Comparison of ENCODE assay signal across 10 cellular contexts in genomic region chr5:140221697-140222223, GRCh38. TPM values are rescaled to one million over a fixed set of nuclear protein-coding genes. Genes with fewer than 3 reads are reported as not detected.
DNase-seq lines count a peak whose midpoint lies in the region; ATAC-seq, FAIRE-seq and TF ChIP-seq lines count a peak whose summit lies in the region.
"Had no signal": no experiment of that assay in that cellular context is flagged by ENCODE, and none has a peak within 500 bp of the region (broad histone marks: within the 10 kb centered on the region; RNA-seq: fewer than 3 reads in every experiment).

No MANE protein-coding gene starts in this region.

- POLR2A ChIA-PET in GM10248 (lab: Yijun Ruan, JAX): no interaction called here

- H3K9ac ChIP-seq in astrocyte (ENCODE audit: low read length): peak overlapping the region; percentile 48

- ATAC-seq in HG02852 (IDR thresholded peaks at IDR 0.05; ENCODE audit: unreplicated experiment) (peak; percentile 44), natural killer cell (no peak), HG02798 (IDR thresholded peaks at IDR 0.05; ENCODE audit: poor library complexity, unreplicated experiment) (no peak)

- no peaks in the 10 kb centered on the region for H3K79me2 ChIP-seq in astrocyte (ENCODE audit: insufficient read depth, low read length)

- CTCF ChIA-PET in GM10248 (lab: Yijun Ruan, JAX): interaction anchor here (1.7 to 1.9 kb wide), 3 partner anchors 14 to 130 kb away, joined by 6 to 8 read pairs (median 7); no protein-coding TSS in a partner anchor

- H3K4me3 Mint-ChIP-seq in astrocyte (ENCODE audit: unreplicated experiment) (peak overlapping the region; percentile 51), natural killer cell (no peak overlapping the region)
- H3K4me3 Mint-ChIP-seq: memory B cell had no signal

- H3K27ac ChIP-seq in astrocyte (ENCODE audit: low read depth, low read length): peak overlapping the region; percentile 88

- H3K4me3 ChIP-seq in AG09309 (ENCODE audit: control insufficient read depth, low read depth, low read length): no peak overlapping the region
- H3K4me3 ChIP-seq in astrocyte (ENCODE audit: insufficient read depth, low read depth, low read length): peak overlapping the region; percentile 27

- H3K4me1 ChIP-seq in astrocyte (ENCODE audit: insufficient read depth, low read length): peaks cover 45% of the 10 kb centered on the region

- H3K27ac Mint-ChIP-seq in astrocyte (ENCODE audit: unreplicated experiment): peak overlapping the region; percentile 23
- no peak overlapping the region for H3K27ac Mint-ChIP-seq in natural killer cell
- H3K27ac Mint-ChIP-seq: memory B cell had no signal

- H3K27me3 Mint-ChIP-seq in astrocyte (ENCODE audit: low read depth, unreplicated experiment): no peaks in the 10 kb centered on the region
- H3K27me3 Mint-ChIP-seq in natural killer cell (ENCODE audit: low read depth in 2 of 2): peaks cover 5 to 6% of the 10 kb centered on the region in 2 donors
- H3K27me3 Mint-ChIP-seq: memory B cell had no signal

- intact Hi-C loops in natural killer cell (cut with micrococcal nuclease): no loop called here

- H3K36me3 Mint-ChIP-seq in astrocyte (ENCODE audit: low read depth, unreplicated experiment) (peaks cover 12% of the 10 kb centered on the region), natural killer cell (no peaks in the 10 kb centered on the region)
- H3K36me3 Mint-ChIP-seq: memory B cell had no signal

- H3K9me3 ChIP-seq in astrocyte (ENCODE audit: insufficient read depth, low read depth, low read length): no peaks in the 10 kb centered on the region

- H3K27me3 ChIP-seq in astrocyte (ENCODE audit: insufficient read depth, low read length): no peaks in the 10 kb centered on the region

- FAIRE-seq in astrocyte (lab: Jason Lieb, UNC): peak; percentile 90
- FAIRE-seq: G401.6 had no signal

- DNase-seq in AG09309 (ENCODE audit: low read depth) (peak; percentile 35), astrocyte (ENCODE audit: low read depth) (peak; percentile 83), kidney tubule cell (ENCODE audit: low spot score) (peak; percentile 81), SK-N-DZ (ENCODE audit: low spot score) (no peak), natural killer cell (no peak), GM10248 (ENCODE audit: extremely low spot score) (no peak)

- peak overlapping the region; percentile 71 for H3K4me2 ChIP-seq in astrocyte (ENCODE audit: low read length)

- no peak for TF ChIP-seq CTCF in AG09309 (IDR thresholded peaks at IDR 0.05; ENCODE audit: control insufficient read depth, insufficient read depth, low read depth, low read length, missing control alignments)
- TF ChIP-seq CTCF in astrocyte (IDR thresholded peaks at IDR 0.05; ENCODE audit: insufficient read depth, low read depth, low read length): no peak
- TF ChIP-seq CTCF in natural killer cell (IDR thresholded peaks at IDR 0.05): no peak
- TF ChIP-seq CTCF in GM10248 (IDR thresholded peaks at IDR 0.05; ENCODE audit: control extremely low read depth, extremely low read depth, low read depth, missing control alignments): no peak

- no peaks in the 10 kb centered on the region for H4K20me1 ChIP-seq in astrocyte (ENCODE audit: insufficient read depth, low read length)

- no peaks in the 10 kb centered on the region for H3K9me3 Mint-ChIP-seq in astrocyte (ENCODE audit: unreplicated experiment)
- no peaks in the 10 kb centered on the region for H3K9me3 Mint-ChIP-seq in natural killer cell
- H3K9me3 Mint-ChIP-seq: memory B cell had no signal

- H2AFZ ChIP-seq in astrocyte (ENCODE audit: low read depth, low read length): peak overlapping the region; percentile 20

- H3K4me1 Mint-ChIP-seq in astrocyte (ENCODE audit: low read depth, unreplicated experiment): peaks cover 41% of the 10 kb centered on the region
- no peaks in the 10 kb centered on the region for H3K4me1 Mint-ChIP-seq in natural killer cell

- H3K36me3 ChIP-seq in astrocyte (ENCODE audit: insufficient read depth, low read length): no peaks in the 10 kb centered on the region

RNA-seq across cellular contexts. Expression of gene CYSTM1, which starts 46.8 kb away (rescaled TPM):
- total RNA-seq in astrocyte (35.2 and 46.3 TPM in 2 replicates), natural killer cell (1 to 10 TPM; 3.9 to 4.9 (median 4.2) TPM)
- polyA plus RNA-seq in SK-N-DZ (2014; cell fraction: cytosol; rRNA removed): 14.0 and 24.5 TPM in 2 replicates
- 9.5 and 9.9 TPM in 2 replicates for polyA plus RNA-seq in SK-N-DZ (2014; cell fraction: nucleus; rRNA removed)

Comparison
In these comparisons a context has a peak if more than half of its experiments do, and no peak if none do; other contexts are left out.
1. DNase-seq: peak in AG09309 (single experiment), astrocyte (single experiment) and kidney tubule cell (single experiment); none in SK-N-DZ (single experiment), natural killer cell (single experiment) and GM10248 (single experiment).